ENCODE assay signal across 19 cellular contexts in the genomic region with DNA sequence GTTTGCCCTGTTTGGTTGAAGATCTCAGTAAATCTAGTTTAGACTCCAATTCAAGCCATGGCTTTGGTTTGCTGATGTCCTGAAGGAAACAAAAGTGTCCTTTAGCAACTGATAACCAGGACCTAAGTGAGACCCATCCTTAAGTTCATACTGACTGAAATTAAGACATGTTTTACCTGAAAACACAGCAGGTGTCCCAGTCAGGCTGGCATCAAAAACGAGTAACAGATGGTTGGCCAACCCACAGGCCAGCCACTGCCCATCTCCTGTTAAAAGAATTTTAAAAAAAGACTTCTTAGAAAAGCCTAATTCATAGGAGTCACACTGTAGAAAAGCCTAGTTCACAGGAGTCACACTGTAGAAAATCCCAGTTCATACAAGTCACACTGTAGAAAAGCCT. TPM values are rescaled to one million over a fixed set of nuclear protein-coding genes. Genes with fewer than 3 reads are reported as not detected.
DNase-seq lines count a peak whose midpoint lies in the region; ATAC-seq and TF ChIP-seq lines count a peak whose summit lies in the region.
"Had no signal": no experiment of that assay in that cellular context is flagged by ENCODE, and none has a peak within 500 bp of the region (broad histone marks: within the 10 kb centered on the region; RNA-seq: fewer than 3 reads in every experiment).

No MANE protein-coding gene starts in this region.

- H3K9me3 ChIP-seq in right cardiac atrium (ENCODE audit: control insufficient read depth, low read length) = no peaks in the 10 kb centered on the region
- H3K9me3 ChIP-seq: A549; BLaER1 treated with 17β-estradiol and CSF1 and Interleukin-3, amounts not matched to agents 10 nM and 100 nM; Caco-2 had no signal

- in situ Hi-C loops in G401 (cut with HindIII; ENCODE audit: low sequenced_read_pairs) = no loop called here

- ATAC-seq in right cardiac atrium = no peak
- ATAC-seq: A549; CD8-positive, alpha-beta T cell had no signal

- intact Hi-C loops in right cardiac atrium (cut with DNase I) = no loop called here

- no peak overlapping the region for H3K27ac ChIP-seq in right cardiac atrium (ENCODE audit: low read length)
- H3K27ac ChIP-seq: 22Rv1; A549; BLaER1 treated with 17β-estradiol and CSF1 and Interleukin-3, amounts not matched to agents 10 nM and 100 nM; C4-2B had no signal

- no peak overlapping the region for H3K4me3 ChIP-seq in right cardiac atrium (ENCODE audit: low read length)
- H3K4me3 ChIP-seq: A549; BLaER1 treated with 17β-estradiol and CSF1 and Interleukin-3, amounts not matched to agents 10 nM and 100 nM had no signal

- DNase-seq in DMS 273 (lab: John Stamatoyannopoulos, UW; ENCODE audit: unreplicated experiment) (peak; percentile 14), DMS 273 treated with DMSO at 0.1 percent for 48 hours (lab: John Stamatoyannopoulos, UW) (no peak), G401 (ENCODE audit: low spot score) (peak; percentile 62), NCI-H69 (lab: John Stamatoyannopoulos, UW) (peak; percentile 53), cerebellar cortex (ENCODE audit: low spot score) (peak; percentile 60), right cardiac atrium (no peak), erythroblast (lab: John Stamatoyannopoulos, UW) (no peak), dermis blood vessel endothelial cell (no peak)
- DNase-seq: AML-193; Caco-2; Calu3; CD4-positive, alpha-beta T cell; CD8-positive, alpha-beta T cell; DMS79 treated with DMSO at 0.1 percent for 48 hours; GDM1 had no signal

- WGBS in right cardiac atrium = 82% methylated on average over 1 of the region's 1 CpG

- no peaks in the 10 kb centered on the region for H3K27me3 ChIP-seq in right cardiac atrium (ENCODE audit: control insufficient read depth, insufficient read depth)
- H3K27me3 ChIP-seq: BLaER1 treated with 17β-estradiol and CSF1 and Interleukin-3, amounts not matched to agents 10 nM and 100 nM had no signal

- no peaks in the 10 kb centered on the region for H3K4me1 ChIP-seq in right cardiac atrium (ENCODE audit: control insufficient read depth, insufficient read depth, low read length)
- H3K4me1 ChIP-seq: A549; BLaER1 treated with 17β-estradiol and CSF1 and Interleukin-3, amounts not matched to agents 10 nM and 100 nM; Caco-2 had no signal

- TF ChIP-seq POLR2A in erythroblast (IDR thresholded peaks at IDR 0.05; ENCODE audit: low read length) = no peak

RNA-seq across cellular contexts. Expression of a gene that starts 58.3 kb away (rescaled TPM):
- total RNA-seq in G401 (2014; rRNA removed; shearing (Covaris generic)) = 12.1 and 20.9 TPM in 2 replicates
- total RNA-seq in right cardiac atrium (10 to 100 TPM in 3 of 4 donors, 1 to 10 TPM in 1; 9.6 to 13.6 (median 11.8) TPM), dermis blood vessel endothelial cell (21.0 and 39.5 TPM in 2 replicates)
- polyA plus RNA-seq in right cardiac atrium = 6.3 TPM

RNA-seq across cellular contexts. Expression of a gene that starts 58.4 kb away (rescaled TPM):
- 43.4 and 54.8 TPM in 2 replicates for total RNA-seq in G401 (2014; rRNA removed; shearing (Covaris generic))
- total RNA-seq in right cardiac atrium (10 to 100 TPM; 14.6 to 16.1 (median 14.8) TPM), dermis blood vessel endothelial cell (27.1 and 36.2 TPM in 2 replicates)
- polyA plus RNA-seq in right cardiac atrium = 7.5 TPM

Comparison
In these comparisons a context has a peak if more than half of its experiments do, and no peak if none do; other contexts are left out.
1. DNase-seq: peak in DMS 273 (single experiment), G401 (single experiment), NCI-H69 (single experiment) and cerebellar cortex (single experiment); none in DMS 273 treated with DMSO at 0.1 percent for 48 hours (single experiment), right cardiac atrium (0 of 3), erythroblast (0 of 2) and dermis blood vessel endothelial cell (single experiment).